Comparison of ENCODE assay signal across 23 cellular contexts in genomic region chr14:94569381-94570001, GRCh38. TPM values are rescaled to one million over a fixed set of nuclear protein-coding genes. Genes with fewer than 3 reads are reported as not detected.
DNase-seq lines count a peak whose midpoint lies in the region; ATAC-seq and TF ChIP-seq lines count a peak whose summit lies in the region.
"Had no signal": no experiment of that assay in that cellular context is flagged by ENCODE, and none has a peak within 500 bp of the region (broad histone marks: within the 10 kb centered on the region; RNA-seq: fewer than 3 reads in every experiment).

No MANE protein-coding gene starts in this region.

- no peaks in the 10 kb centered on the region for H3K4me1 ChIP-seq in left ventricle myocardium inferior
- H3K4me1 ChIP-seq in testis: peaks cover 10% of the 10 kb centered on the region
- peaks cover 5 to 9% of the 10 kb centered on the region in 2 experiments for H3K4me1 ChIP-seq in trophoblast cell (ENCODE audit: control insufficient read depth in 1 of 2, insufficient read depth in 2 of 2, low read length in 2 of 2)
- H3K4me1 ChIP-seq: A549 had no signal

- H4K12ac ChIP-seq in trophoblast cell (ENCODE audit: low read depth, low read length): no peak overlapping the region

- H3K18ac ChIP-seq in trophoblast cell (ENCODE audit: low read length): no peak overlapping the region

- no peaks in the 10 kb centered on the region for H3K79me2 ChIP-seq in trophoblast cell (ENCODE audit: control insufficient read depth, insufficient read depth, low read length, poor library complexity)

- no peak overlapping the region for H3K14ac ChIP-seq in trophoblast cell (ENCODE audit: low read length)

- no peak for TF ChIP-seq CTCF in left ventricle myocardium inferior (IDR thresholded peaks at IDR 0.05; ENCODE audit: borderline replicate concordance)
- TF ChIP-seq CTCF in testis (IDR thresholded peaks at IDR 0.05): no peak

- H3K4me3 ChIP-seq in left ventricle myocardium inferior: no peak overlapping the region
- H3K4me3 ChIP-seq in testis: no peak overlapping the region
- H3K4me3 ChIP-seq in trophoblast cell (ENCODE audit: low read depth, low read length): no peak overlapping the region
- H3K4me3 ChIP-seq: A549, K562 had no signal

- no peak overlapping the region for H2BK12ac ChIP-seq in trophoblast cell (ENCODE audit: low read length)

- no peak for ATAC-seq in HG02938 (IDR thresholded peaks at IDR 0.05; ENCODE audit: unreplicated experiment)
- ATAC-seq in HG03095 (IDR thresholded peaks at IDR 0.05; ENCODE audit: unreplicated experiment): no peak
- ATAC-seq: A549, K562 had no signal

- H3K23ac ChIP-seq in trophoblast cell (ENCODE audit: low read length): no peak overlapping the region

- H3K9me3 ChIP-seq in left ventricle myocardium inferior (replicated peaks) (no peaks in the 10 kb centered on the region), testis (no peaks in the 10 kb centered on the region), trophoblast cell (ENCODE audit: insufficient read depth, low read depth, low read length) (no peaks in the 10 kb centered on the region)
- H3K9me3 ChIP-seq: A549 had no signal

- H2BK120ac ChIP-seq in trophoblast cell (ENCODE audit: insufficient read depth, low read length, poor library complexity): no peak overlapping the region

- H4K8ac ChIP-seq in trophoblast cell (ENCODE audit: low read depth, low read length): no peak overlapping the region

- H2BK5ac ChIP-seq in trophoblast cell (ENCODE audit: low read depth, low read length, poor library complexity): no peak overlapping the region

- no peak overlapping the region for H2AK5ac ChIP-seq in trophoblast cell (ENCODE audit: low read length)

- DNase-seq in cardiac septum (ENCODE audit: low spot score): peak; percentile 58
- DNase-seq in left ventricle myocardium inferior: no peak
- DNase-seq in mesenteric fat pad (ENCODE audit: low spot score): peak; percentile 57
- peak; percentile 11 for DNase-seq in testis
- DNase-seq in trophoblast cell: no peak
- DNase-seq: AML-193; CD4-positive, alpha-beta memory T cell; DMS153; DMS79; GDM1; GOT3; H9; IMR-90 had no signal

- no peak overlapping the region for H3K4me2 ChIP-seq in trophoblast cell (ENCODE audit: low read length)
- H3K4me2 ChIP-seq: A549 had no signal

- no peaks in the 10 kb centered on the region for H3K36me3 ChIP-seq in left ventricle myocardium inferior
- H3K36me3 ChIP-seq in testis (ENCODE audit: low read depth, missing control alignments): no peaks in the 10 kb centered on the region
- H3K36me3 ChIP-seq in trophoblast cell (ENCODE audit: control insufficient read depth in 1 of 2, insufficient read depth in 2 of 2, low read length in 2 of 2): no peaks in the 10 kb centered on the region

- WGBS in testis, 2 donors: 86 to 90% methylated on average over 15 to 20 of the region's 20 CpGs
- WGBS in trophoblast cell (ENCODE audit: extremely low coverage, insufficient coverage, insufficient read length): no CpG with 5 or more reads among the region's 20 CpGs

- peaks cover 28% of the 10 kb centered on the region for H3K27me3 ChIP-seq in left ventricle myocardium inferior (ENCODE audit: low read depth)
- H3K27me3 ChIP-seq in testis: no peaks in the 10 kb centered on the region
- H3K27me3 ChIP-seq in trophoblast cell (ENCODE audit: insufficient read depth, low read length): no peaks in the 10 kb centered on the region

- no peaks in the 10 kb centered on the region for H3K79me1 ChIP-seq in trophoblast cell (ENCODE audit: low read length)

- H3K27ac ChIP-seq in left ventricle myocardium inferior (replicated peaks) (no peak overlapping the region), testis (no peak overlapping the region), trophoblast cell (ENCODE audit: low read depth, low read length) (no peak overlapping the region)
- H3K27ac ChIP-seq: 22Rv1, A549, C4-2B, HL-60 had no signal

- H3K4ac ChIP-seq in trophoblast cell (ENCODE audit: low read depth, low read length): no peak overlapping the region

- no peak for TF ChIP-seq POLR2A in testis (IDR thresholded peaks at IDR 0.05)

- no peak overlapping the region for H3K9ac ChIP-seq in trophoblast cell (ENCODE audit: low read length)

- H2AFZ ChIP-seq in trophoblast cell (ENCODE audit: insufficient read depth, low read length, poor library complexity): no peak overlapping the region

- no peak overlapping the region for H4K91ac ChIP-seq in trophoblast cell (ENCODE audit: low read depth, low read length)

- intact Hi-C loops in cardiac septum (cut with DNase I): no loop called here
- intact Hi-C loops in left ventricle myocardium inferior (cut with micrococcal nuclease): no loop called here
- intact Hi-C loops in testis (cut with DNase I; ENCODE audit: low total_unique reads): no loop called here

RNA-seq across cellular contexts. Expression of gene SERPINA4, which starts 8.2 kb away (rescaled TPM):
- total RNA-seq in cardiac septum (not detected), left ventricle myocardium inferior (not detected), mesenteric fat pad (not detected), testis (under 1 TPM in 1 of 2 donors, not detected in 1; 0.19 TPM)
- polyA plus RNA-seq in testis (ENCODE audit: insufficient read depth, low read depth, low replicate concordance): 0.25 TPM
- polyA plus RNA-seq in trophoblast cell (2013): 0.03 TPM in 2 replicates
- total RNA-seq: CD4-positive, alpha-beta memory T cell; Daoy; H9; HT1080; IMR-90; K562 had no signal
- polyA plus RNA-seq: BJ; CD4-positive, alpha-beta memory T cell; IMR-90; K562 had no signal

RNA-seq across cellular contexts. Expression of gene SERPINA5, which starts 11.7 kb away (rescaled TPM):
- total RNA-seq in cardiac septum (1.2 TPM), left ventricle myocardium inferior (2.1 TPM), mesenteric fat pad (0.48 TPM), testis (1,000 to 10,000 TPM in 1 of 2 donors, 100 to 1,000 TPM in 1; 940 to 1,154 TPM)
- 1,170 TPM for polyA plus RNA-seq in testis (ENCODE audit: insufficient read depth, low read depth, low replicate concordance)
- 0.57 and 0.78 TPM in 2 replicates for polyA plus RNA-seq in trophoblast cell (2013)
- total RNA-seq: CD4-positive, alpha-beta memory T cell; HT1080; IMR-90 had no signal
- polyA plus RNA-seq: CD4-positive, alpha-beta memory T cell; IMR-90; K562 had no signal

RNA-seq across cellular contexts. Expression of gene SERPINA3, which starts 42.7 kb away (rescaled TPM):
- 24.5 TPM for total RNA-seq in cardiac septum
- total RNA-seq in left ventricle myocardium inferior: 45.5 TPM
- 139 TPM for total RNA-seq in mesenteric fat pad
- 100 to 1,000 TPM in 1 of 2 donors, 10 to 100 TPM in 1; 27.4 to 238 TPM for total RNA-seq in testis
- 28.2 TPM for polyA plus RNA-seq in testis (ENCODE audit: insufficient read depth, low read depth, low replicate concordance)
- 1.0 and 1.1 TPM in 2 replicates for polyA plus RNA-seq in trophoblast cell (2013)
- total RNA-seq: CD4-positive, alpha-beta memory T cell; Daoy; H9; HT1080 had no signal
- polyA plus RNA-seq: CD4-positive, alpha-beta memory T cell; K562 had no signal

Comparison
In these comparisons a context has a peak if more than half of its experiments do, and no peak if none do; other contexts are left out.
1. DNase-seq: peak in cardiac septum (single experiment), mesenteric fat pad (single experiment) and testis (single experiment); none in left ventricle myocardium inferior (single experiment) and trophoblast cell (0 of 2).
2. RNA of gene SERPINA5, which starts 11.7 kb away (total RNA-seq): 940 to 1,154 TPM in testis; 2.1 TPM in left ventricle myocardium inferior (single experiment), 1.2 TPM in cardiac septum (single experiment) and 0.48 TPM in mesenteric fat pad (single experiment); every median in the first group is over 100 times any median in the second.